13 cellular contexts compared by ENCODE assay signal in the genomic region with DNA sequence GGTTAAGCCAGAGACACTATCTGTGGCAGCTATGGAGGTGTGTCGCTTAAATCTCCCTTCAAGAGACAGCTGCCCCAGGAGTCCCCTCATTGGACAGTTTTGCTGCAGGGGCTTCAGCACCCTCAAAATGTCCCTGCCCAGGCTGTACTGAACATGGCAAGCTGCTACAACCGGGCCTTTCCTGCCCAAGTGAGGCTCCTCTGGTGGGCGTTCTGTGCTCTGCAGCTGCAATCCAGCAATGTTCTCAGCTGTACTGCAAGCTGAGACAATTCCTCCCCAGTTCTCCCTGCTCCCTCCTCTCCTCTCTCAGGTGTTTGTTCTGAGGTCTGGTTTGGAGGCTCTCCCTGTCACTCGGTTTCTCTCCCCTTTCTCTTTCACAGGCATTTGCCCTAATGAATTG.
A peak's percentile ranks its signal among the peaks of the same experiment; 100 is the strongest.
DNase-seq lines count a peak whose midpoint lies in the region; ATAC-seq and TF ChIP-seq lines count a peak whose summit lies in the region.
"Had no signal": no experiment of that assay in that cellular context is flagged by ENCODE, and none has a peak within 500 bp of the region (broad histone marks: within the 10 kb centered on the region; RNA-seq: fewer than 3 reads in every experiment).

No MANE protein-coding gene starts in this region.

- H3K27me3 ChIP-seq in AG04450 (ENCODE audit: control insufficient read depth, insufficient read depth, low read length), result no peaks in the 10 kb centered on the region
- H3K27me3 ChIP-seq in RWPE2 (ENCODE audit: insufficient read depth, poor library complexity, severe bottlenecking), result no peaks in the 10 kb centered on the region

- H3K27ac ChIP-seq in AG04450 (ENCODE audit: low read depth, low read length) (no peak overlapping the region), RWPE2 (ENCODE audit: poor library complexity, severe bottlenecking) (no peak overlapping the region)
- H3K27ac ChIP-seq: coronary artery, SK-N-MC had no signal

- intact Hi-C loops in left ventricle myocardium superior (cut with micrococcal nuclease), result no loop called here

- no peak overlapping the region for H3K4me3 ChIP-seq in AG04450 (ENCODE audit: low read depth, low read length)
- no peak overlapping the region for H3K4me3 ChIP-seq in RWPE2 (ENCODE audit: severe bottlenecking)
- H3K4me3 ChIP-seq: coronary artery, SK-N-MC had no signal

- POLR2A ChIA-PET in AG04450 (lab: Yijun Ruan, JAX), result no interaction called here

- peak; percentile 60; the same call in 1 of the 3 replicates for ATAC-seq in RWPE2 (ENCODE audit: low read depth)
- no peak for ATAC-seq in left ventricle myocardium superior
- ATAC-seq in HG03378 (IDR thresholded peaks at IDR 0.05; ENCODE audit: unreplicated experiment), result no peak
- no peak for ATAC-seq in GM19455 (IDR thresholded peaks at IDR 0.05; ENCODE audit: unreplicated experiment)
- ATAC-seq: activated T-cell treated with anti-CD3 and anti-CD28 coated beads, Interleukin-2, amount 50 U/mL, for 72 hours; sciatic nerve had no signal

- CTCF ChIA-PET in AG04450 (lab: Charles Lee), result interaction anchor here (0.6 to 1.2 kb wide), 3 partner anchors 10 to 1269 kb away, joined by 3 to 4 read pairs (median 3); no protein-coding TSS in a partner anchor

- peak; percentile 55 for TF ChIP-seq CTCF in AG04450 (IDR thresholded peaks at IDR 0.05; ENCODE audit: low read depth, low read length)
- TF ChIP-seq CTCF in GM12874 (IDR thresholded peaks at IDR 0.05; ENCODE audit: insufficient read depth, low read depth, low read length), result peak; percentile 33; the same call in 1 of the 2 replicates
- TF ChIP-seq CTCF in RWPE2 (IDR thresholded peaks at IDR 0.05; ENCODE audit: poor library complexity, severe bottlenecking), result peak; percentile 32

- no peak for DNase-seq in AG04450 (ENCODE audit: low read depth, low spot score)
- no peak for DNase-seq in RWPE2 (ENCODE audit: low spot score)
- DNase-seq in left ventricle myocardium superior, result peak; percentile 22
- no peak for DNase-seq in COR-L47 (lab: John Stamatoyannopoulos, UW)
- DNase-seq in stimulated activated CD4-positive, alpha-beta T cell treated with anti-CD3 and anti-CD28 coated beads, Interleukin-1b, Interleukin-23, amount 100 ng/mL, for 48 hours, result no peak
- DNase-seq: activated T-cell treated with anti-CD3 and anti-CD28 coated beads, Interleukin-2, amount 50 U/mL, for 72 hours; NCI-H1436 had no signal

- H3K9me3 ChIP-seq in AG04450 (ENCODE audit: control insufficient read depth, insufficient read depth, low read length), result no peaks in the 10 kb centered on the region
- H3K9me3 ChIP-seq in RWPE2 (ENCODE audit: severe bottlenecking), result no peaks in the 10 kb centered on the region

- H3K36me3 ChIP-seq in RWPE2 (ENCODE audit: low read depth), result no peaks in the 10 kb centered on the region

- no peaks in the 10 kb centered on the region for H3K4me1 ChIP-seq in RWPE2 (ENCODE audit: insufficient read depth, poor library complexity, severe bottlenecking)
